ENCODE assay signal across 9 cellular contexts in the genomic region with DNA sequence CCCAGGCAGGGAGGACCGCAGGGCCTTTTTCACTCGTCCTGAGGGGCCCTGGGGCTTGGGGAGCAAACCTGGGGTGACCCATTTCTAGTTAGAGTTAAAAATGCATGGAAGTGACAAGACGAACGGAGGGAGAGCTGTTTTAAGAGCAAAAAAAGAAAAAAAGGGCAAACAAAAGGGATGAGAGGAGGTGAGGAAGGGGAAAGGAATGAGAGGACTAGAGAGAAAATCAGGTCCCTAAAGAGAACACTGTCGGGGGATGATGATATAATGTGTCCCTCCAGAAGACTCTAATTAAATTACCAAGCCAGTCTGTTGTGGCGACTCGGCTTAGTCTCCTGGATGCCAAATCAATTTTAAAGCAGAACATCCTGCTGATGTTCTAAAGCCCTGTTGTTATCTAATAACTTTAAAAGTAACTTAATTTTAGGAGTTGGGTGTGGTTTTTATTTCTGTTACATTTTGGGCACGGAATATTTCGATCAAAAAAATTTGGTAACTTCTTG. TPM values are rescaled to one million over a fixed set of nuclear protein-coding genes. Genes with fewer than 3 reads are reported as not detected.
DNase-seq lines count a peak whose midpoint lies in the region; ATAC-seq, FAIRE-seq and TF ChIP-seq lines count a peak whose summit lies in the region.
"Had no signal": no experiment of that assay in that cellular context is flagged by ENCODE, and none has a peak within 500 bp of the region (broad histone marks: within the 10 kb centered on the region; RNA-seq: fewer than 3 reads in every experiment).

No MANE protein-coding gene starts in this region.

- H3K23ac ChIP-seq in trophoblast cell (ENCODE audit: low read length): no peak overlapping the region

- peak overlapping the region; percentile 96 for H2BK120ac ChIP-seq in trophoblast cell (ENCODE audit: insufficient read depth, low read length, poor library complexity)

- ATAC-seq in GM18520 (IDR thresholded peaks at IDR 0.05; ENCODE audit: unreplicated experiment) (no peak), HG02759 (IDR thresholded peaks at IDR 0.05; ENCODE audit: unreplicated experiment) (no peak), GM18858 (IDR thresholded peaks at IDR 0.05; ENCODE audit: unreplicated experiment) (no peak)

- H3K27ac ChIP-seq in OCI-LY7 (ENCODE audit: low read depth, low read length, poor library complexity, severe bottlenecking) (peak overlapping the region; percentile 90), endothelial cell of umbilical vein (ENCODE audit: insufficient read depth, low read depth, low read length) (peak overlapping the region; percentile 76), trophoblast cell (ENCODE audit: low read depth, low read length) (peak overlapping the region; percentile 99)

- peak overlapping the region; percentile 98 for H3K9ac ChIP-seq in endothelial cell of umbilical vein (replicated peaks; ENCODE audit: extremely low read depth, insufficient read depth, low read length)
- H3K9ac ChIP-seq in trophoblast cell (ENCODE audit: low read length): peak overlapping the region; percentile 97

- no peaks in the 10 kb centered on the region for H3K9me2 ChIP-seq in OCI-LY7 (ENCODE audit: insufficient read depth, low read length)

- H4K20me1 ChIP-seq in OCI-LY7 (ENCODE audit: insufficient read depth, low read length) (peaks cover 10% of the 10 kb centered on the region; the same call in 1 of the 2 replicates), endothelial cell of umbilical vein (replicated peaks; ENCODE audit: control insufficient read depth, extremely low read depth, insufficient read depth, low read length) (peaks cover 3% of the 10 kb centered on the region)

- H3K79me1 ChIP-seq in trophoblast cell (ENCODE audit: low read length): peaks cover 23% of the 10 kb centered on the region

- intact Hi-C loops in OCI-LY7 (cut with micrococcal nuclease; ENCODE audit: unreplicated experiment) (loop anchor here (1.0 to 10.0 kb wide), 4 partner anchors 511 to 1168 kb away; partner anchors contain the start of gene SCAF11), endothelial cell of umbilical vein (cut with micrococcal nuclease) (loop anchor here (1.0 kb wide), 2 partner anchors 17 to 25 kb away; no protein-coding TSS in a partner anchor)

- H3K36me3 ChIP-seq in OCI-LY7 (ENCODE audit: insufficient read depth, low read length) (no peaks in the 10 kb centered on the region), endothelial cell of umbilical vein (ENCODE audit: control insufficient read depth in 2 of 2, extremely low read depth in 1 of 2, insufficient read depth in 2 of 2, low read length in 2 of 2) (no peaks in the 10 kb centered on the region), trophoblast cell (ENCODE audit: control insufficient read depth in 1 of 2, insufficient read depth in 2 of 2, low read length in 2 of 2) (peaks cover 0 to 3% of the 10 kb centered on the region in 2 experiments)

- H3K4me1 ChIP-seq in OCI-LY7 (ENCODE audit: insufficient read depth, low read length, poor library complexity, severe bottlenecking): peaks cover 19% of the 10 kb centered on the region
- peaks cover 14% of the 10 kb centered on the region for H3K4me1 ChIP-seq in endothelial cell of umbilical vein (ENCODE audit: control insufficient read depth, extremely low read depth, insufficient read depth, low read length)
- H3K4me1 ChIP-seq in trophoblast cell (ENCODE audit: control insufficient read depth in 1 of 2, insufficient read depth in 2 of 2, low read length in 2 of 2): peaks cover 4 to 12% of the 10 kb centered on the region in 2 experiments

- H3K9me3 ChIP-seq in OCI-LY7 (ENCODE audit: low read length) (no peaks in the 10 kb centered on the region), endothelial cell of umbilical vein (replicated peaks; ENCODE audit: control insufficient read depth, insufficient read depth, low read length) (no peaks in the 10 kb centered on the region), trophoblast cell (ENCODE audit: insufficient read depth, low read depth, low read length) (no peaks in the 10 kb centered on the region)

- H3K4me3 ChIP-seq in GM12865 (ENCODE audit: low read depth, low read length) (peak overlapping the region; percentile 76), OCI-LY7 (ENCODE audit: low read depth, low read length, poor library complexity, severe bottlenecking) (peak overlapping the region; percentile 90), endothelial cell of umbilical vein (replicated peaks in 1 of 3; ENCODE audit: insufficient read depth in 1 of 3, low read depth in 1 of 3, low read length in 3 of 3) (peak overlapping the region; percentile 53 to 88 (median 86)), trophoblast cell (ENCODE audit: low read depth, low read length) (peak overlapping the region; percentile 91)

- peak overlapping the region; percentile 93 for H3K4ac ChIP-seq in trophoblast cell (ENCODE audit: low read depth, low read length)

- H3K27me3 ChIP-seq in endothelial cell of umbilical vein (ENCODE audit: control insufficient read depth in 2 of 2, insufficient read depth in 2 of 2, low read length in 2 of 2) (no peaks in the 10 kb centered on the region), trophoblast cell (ENCODE audit: insufficient read depth, low read length) (no peaks in the 10 kb centered on the region)

- H2BK5ac ChIP-seq in trophoblast cell (ENCODE audit: low read depth, low read length, poor library complexity): peak overlapping the region; percentile 85

- WGBS in trophoblast cell (ENCODE audit: extremely low coverage, insufficient coverage, insufficient read length): no CpG with 5 or more reads among the region's 9 CpGs

- no peaks in the 10 kb centered on the region for H3K9me1 ChIP-seq in endothelial cell of umbilical vein (replicated peaks; ENCODE audit: control insufficient read depth, extremely low read depth, insufficient read depth, low read length)

- POLR2A ChIA-PET in OCI-LY7 (lab: Charles Lee) (interaction anchor here (0.9 to 1.4 kb wide), 7 partner anchors 9 to 33 kb away, joined by 3 to 6 read pairs (median 4); no protein-coding TSS in a partner anchor), endothelial cell of umbilical vein (lab: Charles Lee) (no interaction called here)

- H3K14ac ChIP-seq in trophoblast cell (ENCODE audit: low read length): peak overlapping the region; percentile 91

- TF ChIP-seq POLR2A in endothelial cell of umbilical vein (IDR thresholded peaks at IDR 0.05; ENCODE audit: low read depth, low read length): no peak

- BruUV-seq in OCI-LY7 (replicated peaks; lab: Mats Ljungman, UMichigan): no TSS peak
- no TSS peak for BruUV-seq in endothelial cell of umbilical vein (replicated peaks; lab: Mats Ljungman, UMichigan)

- dilution Hi-C loops in endothelial cell of umbilical vein (cut with MboI; ENCODE audit: extremely low pct_ligation_motif_present, low sequenced_read_pairs): no loop called here

- peak overlapping the region; percentile 91 for H3K18ac ChIP-seq in trophoblast cell (ENCODE audit: low read length)

- H4K12ac ChIP-seq in trophoblast cell (ENCODE audit: low read depth, low read length): peak overlapping the region; percentile 55

- CTCF ChIA-PET in OCI-LY7 (lab: Charles Lee; ENCODE audit: unreplicated experiment): no interaction called here
- CTCF ChIA-PET in endothelial cell of umbilical vein (lab: Charles Lee): interaction anchor here (1.0 to 4.7 kb wide), 12 partner anchors 10 to 172 kb away, joined by 3 to 41 read pairs (median 8); no protein-coding TSS in a partner anchor

- H4K8ac ChIP-seq in trophoblast cell (ENCODE audit: low read depth, low read length): peak overlapping the region; percentile 95

- peak overlapping the region; percentile 98; the same call in 1 of the 2 replicates for H2AFZ ChIP-seq in OCI-LY7 (ENCODE audit: low read length)
- no peak overlapping the region for H2AFZ ChIP-seq in endothelial cell of umbilical vein (ENCODE audit: low read depth, low read length)
- peak overlapping the region; percentile 52 for H2AFZ ChIP-seq in trophoblast cell (ENCODE audit: insufficient read depth, low read length, poor library complexity)

- FAIRE-seq in endothelial cell of umbilical vein (lab: Jason Lieb, UNC): peak; percentile 44
- FAIRE-seq: TTC549 had no signal

- H4K91ac ChIP-seq in trophoblast cell (ENCODE audit: low read depth, low read length): peak overlapping the region; percentile 87

- DNase-seq in GM12865 (ENCODE audit: low read depth) (no peak), OCI-LY7 (ENCODE audit: low spot score) (peak; percentile 14), endothelial cell of umbilical vein (ENCODE audit: low read depth, low spot score) (no peak), trophoblast cell (no peak), amniotic stem cell (lab: John Stamatoyannopoulos, UW) (no peak)

- H3K79me2 ChIP-seq in OCI-LY7 (ENCODE audit: insufficient read depth, low read depth, low read length) (peaks cover 31% of the 10 kb centered on the region), endothelial cell of umbilical vein (ENCODE audit: control insufficient read depth, insufficient read depth, low read length) (peaks cover 59% of the 10 kb centered on the region), trophoblast cell (ENCODE audit: control insufficient read depth, insufficient read depth, low read length, poor library complexity) (peaks cover 37% of the 10 kb centered on the region)

- H2AK5ac ChIP-seq in trophoblast cell (ENCODE audit: low read length): peak overlapping the region; percentile 26

- H3K4me2 ChIP-seq in OCI-LY7 (ENCODE audit: low read length): peak overlapping the region; percentile 91
- H3K4me2 ChIP-seq in endothelial cell of umbilical vein (ENCODE audit: insufficient read depth, low read length): peak overlapping the region; percentile 92
- peak overlapping the region; percentile 51 for H3K4me2 ChIP-seq in trophoblast cell (ENCODE audit: low read length)

- H2BK12ac ChIP-seq in trophoblast cell (ENCODE audit: low read length): peak overlapping the region; percentile 27

- no peak for TF ChIP-seq CTCF in GM12865 (IDR thresholded peaks at IDR 0.05; ENCODE audit: insufficient read depth, low read depth, low read length, missing control alignments)
- peak; percentile 6; the same call in 1 of the 2 replicates for TF ChIP-seq CTCF in OCI-LY7 (conservative IDR thresholded peaks at IDR 0.05; ENCODE audit: low read length)
- TF ChIP-seq CTCF in endothelial cell of umbilical vein (IDR thresholded peaks at IDR 0.05; ENCODE audit: extremely low read depth in 1 of 2, insufficient read depth in 1 of 2, low read depth in 1 of 2, low read length in 2 of 2): no peak

RNA-seq across cellular contexts. Expression of gene ANO6, which starts 1.1 kb away (rescaled TPM):
- total RNA-seq in OCI-LY7 (2014; rRNA removed; shearing (Covaris generic)): 11.9 and 15.0 TPM in 2 replicates
- total RNA-seq in OCI-LY7 (2022) (17.7 and 19.7 TPM in 2 replicates), endothelial cell of umbilical vein (67.6 and 70.1 TPM in 2 replicates)
- polyA plus RNA-seq in endothelial cell of umbilical vein: 18.7 and 21.3 TPM in 2 replicates
- 22.5 and 24.0 TPM in 2 replicates for polyA plus RNA-seq in endothelial cell of umbilical vein (2011; cell fraction: cytosol; rRNA removed)
- polyA plus RNA-seq in endothelial cell of umbilical vein (2011; cell fraction: nucleus; rRNA removed): 27.7 and 28.1 TPM in 2 replicates
- 53.7 and 65.5 TPM in 2 replicates for polyA plus RNA-seq in endothelial cell of umbilical vein (2012)
- polyA minus RNA-seq in endothelial cell of umbilical vein: 60.4 and 63.6 TPM in 2 replicates
- 16.9 TPM for polyA minus RNA-seq in endothelial cell of umbilical vein (2011; cell fraction: cytosol; rRNA and poly(A)+ RNA removed)
- polyA minus RNA-seq in endothelial cell of umbilical vein (2011; cell fraction: nucleus; rRNA and poly(A)+ RNA removed): 60.5 and 81.8 TPM in 2 replicates
- 83.5 and 86.6 TPM in 2 replicates for polyA plus RNA-seq in trophoblast cell (2013)
